9 cellular contexts compared by ENCODE assay signal in the genomic region with DNA sequence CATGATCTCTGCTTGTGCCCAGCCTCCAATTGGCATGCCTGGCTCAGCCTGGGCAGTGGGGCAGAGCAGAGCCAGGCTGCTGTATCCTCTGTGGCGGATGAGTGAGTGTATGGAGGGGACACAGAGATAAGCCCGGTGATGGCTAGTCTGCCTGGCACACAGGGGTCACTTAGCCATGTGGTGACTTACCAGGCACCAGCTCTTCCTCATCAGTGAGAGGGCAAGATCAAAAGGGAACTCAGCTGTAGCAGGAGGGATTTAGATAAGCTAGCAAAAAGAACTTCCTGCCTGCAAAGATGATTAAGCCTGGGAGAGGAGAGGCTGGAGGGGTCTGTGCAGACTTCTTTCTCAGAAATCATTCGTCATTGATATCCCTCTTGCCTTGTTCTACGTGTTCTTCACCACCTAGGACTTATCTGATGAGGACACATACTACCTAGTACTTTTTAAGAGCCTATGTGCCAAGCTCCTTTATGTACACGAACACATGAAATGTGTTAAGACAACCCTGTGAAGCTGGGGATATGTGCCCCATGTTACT. TPM values are rescaled to one million over a fixed set of nuclear protein-coding genes. Genes with fewer than 3 reads are reported as not detected.
DNase-seq lines count a peak whose midpoint lies in the region; ATAC-seq and TF ChIP-seq lines count a peak whose summit lies in the region.
"Had no signal": no experiment of that assay in that cellular context is flagged by ENCODE, and none has a peak within 500 bp of the region (broad histone marks: within the 10 kb centered on the region; RNA-seq: fewer than 3 reads in every experiment).

No MANE protein-coding gene starts in this region.

- peak overlapping the region; percentile 39 for H3K27ac ChIP-seq in DND-41 (ENCODE audit: low read length)
- peak overlapping the region; percentile 15 for H3K27ac ChIP-seq in naive thymus-derived CD4-positive, alpha-beta T cell (ENCODE audit: low read depth, low read length)

- in situ Hi-C loops in GM13976 (cut with MboI; ENCODE audit: low sequenced_read_pairs, unreplicated experiment) = no loop called here

- CTCF ChIA-PET in naive thymus-derived CD4-positive, alpha-beta T cell (lab: Charles Lee) = interaction anchor here (0.7 to 2.2 kb wide), 7 partner anchors 8 to 172 kb away, joined by 3 to 7 read pairs (median 3); partner anchors contain the start of gene KIF21B

- POLR2A ChIA-PET in naive thymus-derived CD4-positive, alpha-beta T cell (lab: Charles Lee) = interaction anchor here (1.2 kb wide), 1 partner anchor 9 kb away, joined by 6 read pairs; no protein-coding TSS in a partner anchor

- no peak for TF ChIP-seq POLR2A in NB4 (IDR thresholded peaks at IDR 0.05; ENCODE audit: extremely low read depth, insufficient read length)

- H3K4me3 Mint-ChIP-seq in naive thymus-derived CD4-positive, alpha-beta T cell = peak overlapping the region in 9 of 10 donors; percentile 33 to 100 (median 65)

- peaks cover 47% of the 10 kb centered on the region for H3K4me1 ChIP-seq in DND-41 (ENCODE audit: insufficient read depth, low read length)
- H3K4me1 ChIP-seq in naive thymus-derived CD4-positive, alpha-beta T cell (ENCODE audit: control insufficient read depth in 2 of 2, insufficient read depth in 2 of 2, low read length in 2 of 2) = peaks cover 80 to 98% of the 10 kb centered on the region in 2 donors

- DNase-seq in DND-41 = no peak
- peak; percentile 69 for DNase-seq in NB4 (ENCODE audit: low read depth)
- DNase-seq in activated naive CD4-positive, alpha-beta T cell treated with anti-CD3 and anti-CD28 coated beads, Interleukin-2, amount 50 U/mL, for 72 hours (ENCODE audit: low spot score in 2 of 2) = no peak
- DNase-seq in naive thymus-derived CD4-positive, alpha-beta T cell = no peak
- no peak for DNase-seq in GM13976 (ENCODE audit: low spot score)
- DNase-seq in hepatic stellate cell (ENCODE audit: low spot score) = no peak
- DNase-seq in occipital lobe (lab: John Stamatoyannopoulos, UW) = no peak
- DNase-seq in activated CD4-positive, CD25-positive, alpha-beta regulatory T cell (lab: John Stamatoyannopoulos, UW) = no peak
- DNase-seq: NCI-H2029 had no signal

- peaks cover 78 to 98% (median 92%) of the 10 kb centered on the region in 7 donors for H3K4me1 Mint-ChIP-seq in naive thymus-derived CD4-positive, alpha-beta T cell

- peaks cover 66% of the 10 kb centered on the region for H4K20me1 ChIP-seq in DND-41 (ENCODE audit: insufficient read depth, low read length)

- H3K36me3 ChIP-seq in DND-41 (ENCODE audit: insufficient read depth, low read length) = no peaks in the 10 kb centered on the region; the same call in 1 of the 2 replicates
- H3K36me3 ChIP-seq in naive thymus-derived CD4-positive, alpha-beta T cell (ENCODE audit: control insufficient read depth in 2 of 3, insufficient read depth in 3 of 3, low read length in 3 of 3) = peaks cover 0 to 4% (median 0%) of the 10 kb centered on the region in 3 experiments

- no peaks in the 10 kb centered on the region for H3K9me3 ChIP-seq in DND-41 (ENCODE audit: insufficient read depth, low read length, severe bottlenecking)
- no peaks in the 10 kb centered on the region for H3K9me3 ChIP-seq in naive thymus-derived CD4-positive, alpha-beta T cell (ENCODE audit: control insufficient read depth in 2 of 3, low read length in 3 of 3)

- peaks cover 5 to 6% of the 10 kb centered on the region in 2 donors for H3K36me3 Mint-ChIP-seq in activated naive CD4-positive, alpha-beta T cell treated with anti-CD3 and anti-CD28 coated beads, Interleukin-2, amount 50 U/mL, for 72 hours
- peaks cover 0 to 14% (median 3%) of the 10 kb centered on the region in 5 donors for H3K36me3 Mint-ChIP-seq in naive thymus-derived CD4-positive, alpha-beta T cell

- no peaks in the 10 kb centered on the region for H3K27me3 ChIP-seq in DND-41 (ENCODE audit: insufficient read depth, low read length, poor library complexity)
- H3K27me3 ChIP-seq in naive thymus-derived CD4-positive, alpha-beta T cell (ENCODE audit: control insufficient read depth in 2 of 2, insufficient read depth in 2 of 2, low read length in 2 of 2) = no peaks in the 10 kb centered on the region

- H3K9ac ChIP-seq in DND-41 (ENCODE audit: low read depth, low read length) = no peak overlapping the region

- no peak overlapping the region for H2AFZ ChIP-seq in DND-41 (ENCODE audit: low read depth, low read length)

- no peak for ATAC-seq in DND-41 (ENCODE audit: insufficient read depth, low read depth)
- peak; percentile 43 for ATAC-seq in activated naive CD4-positive, alpha-beta T cell treated with anti-CD3 and anti-CD28 coated beads, Interleukin-2, amount 50 U/mL, for 72 hours
- no peak for ATAC-seq in naive thymus-derived CD4-positive, alpha-beta T cell

- no peak overlapping the region for H3K4me2 ChIP-seq in DND-41 (ENCODE audit: insufficient read depth, low read length)

- no peaks in the 10 kb centered on the region for H3K27me3 Mint-ChIP-seq in naive thymus-derived CD4-positive, alpha-beta T cell

- peaks cover 94% of the 10 kb centered on the region for H3K79me2 ChIP-seq in DND-41 (ENCODE audit: insufficient read depth, low read length)

- no peaks in the 10 kb centered on the region for H3K9me3 Mint-ChIP-seq in activated naive CD4-positive, alpha-beta T cell treated with anti-CD3 and anti-CD28 coated beads, Interleukin-2, amount 50 U/mL, for 72 hours
- H3K9me3 Mint-ChIP-seq in naive thymus-derived CD4-positive, alpha-beta T cell = no peaks in the 10 kb centered on the region

- intact Hi-C loops in naive thymus-derived CD4-positive, alpha-beta T cell (cut with micrococcal nuclease) = loop anchor here (1.0 to 10.0 kb wide), 2 partner anchors 12 to 489 kb away; partner anchors contain the start of gene CSRP1 (in 1 of the 2)

- peak overlapping the region; percentile 47 to 96 for H3K27ac Mint-ChIP-seq in activated naive CD4-positive, alpha-beta T cell treated with anti-CD3 and anti-CD28 coated beads, Interleukin-2, amount 50 U/mL, for 72 hours
- H3K27ac Mint-ChIP-seq in naive thymus-derived CD4-positive, alpha-beta T cell = peak overlapping the region; percentile 69 to 98 (median 92)

- TF ChIP-seq CTCF in DND-41 (IDR thresholded peaks at IDR 0.05; ENCODE audit: borderline replicate concordance, extremely low read depth, low read length, poor library complexity, severe bottlenecking) (no peak), NB4 (IDR thresholded peaks at IDR 0.05; ENCODE audit: low read depth, low read length) (no peak), GM13976 (IDR thresholded peaks at IDR 0.05; ENCODE audit: borderline replicate concordance, control extremely low read depth, extremely low read depth, insufficient read depth, missing control alignments) (no peak)

- no peak overlapping the region for H3K4me3 ChIP-seq in DND-41 (ENCODE audit: low read depth in 1 of 2, low read length in 2 of 2)
- H3K4me3 ChIP-seq in NB4 (ENCODE audit: low read depth, low read length) = no peak overlapping the region
- H3K4me3 ChIP-seq in naive thymus-derived CD4-positive, alpha-beta T cell (ENCODE audit: low read length) = no peak overlapping the region

RNA-seq across cellular contexts. Expression of gene KIF21B, which starts 7.9 kb away (rescaled TPM):
- total RNA-seq in activated naive CD4-positive, alpha-beta T cell treated with anti-CD3 and anti-CD28 coated beads, Interleukin-2, amount 50 U/mL, for 72 hours = 10 to 100 TPM; 55.9 to 58.1 TPM
- total RNA-seq in naive thymus-derived CD4-positive, alpha-beta T cell = 10 to 100 TPM; 68.3 to 97.6 (median 73.4) TPM
- 1 to 10 TPM; 3.0 to 8.1 TPM for polyA plus RNA-seq in naive thymus-derived CD4-positive, alpha-beta T cell
- total RNA-seq in occipital lobe = 165 TPM

Comparison
In these comparisons a context has a peak if more than half of its experiments do, and no peak if none do; other contexts are left out.
1. ATAC-seq: peak in activated naive CD4-positive, alpha-beta T cell treated with anti-CD3 and anti-CD28 coated beads, Interleukin-2, amount 50 U/mL, for 72 hours (2 of 2); none in DND-41 (single experiment) and naive thymus-derived CD4-positive, alpha-beta T cell (single experiment).